8 cellular contexts compared by ENCODE assay signal in the genomic region with DNA sequence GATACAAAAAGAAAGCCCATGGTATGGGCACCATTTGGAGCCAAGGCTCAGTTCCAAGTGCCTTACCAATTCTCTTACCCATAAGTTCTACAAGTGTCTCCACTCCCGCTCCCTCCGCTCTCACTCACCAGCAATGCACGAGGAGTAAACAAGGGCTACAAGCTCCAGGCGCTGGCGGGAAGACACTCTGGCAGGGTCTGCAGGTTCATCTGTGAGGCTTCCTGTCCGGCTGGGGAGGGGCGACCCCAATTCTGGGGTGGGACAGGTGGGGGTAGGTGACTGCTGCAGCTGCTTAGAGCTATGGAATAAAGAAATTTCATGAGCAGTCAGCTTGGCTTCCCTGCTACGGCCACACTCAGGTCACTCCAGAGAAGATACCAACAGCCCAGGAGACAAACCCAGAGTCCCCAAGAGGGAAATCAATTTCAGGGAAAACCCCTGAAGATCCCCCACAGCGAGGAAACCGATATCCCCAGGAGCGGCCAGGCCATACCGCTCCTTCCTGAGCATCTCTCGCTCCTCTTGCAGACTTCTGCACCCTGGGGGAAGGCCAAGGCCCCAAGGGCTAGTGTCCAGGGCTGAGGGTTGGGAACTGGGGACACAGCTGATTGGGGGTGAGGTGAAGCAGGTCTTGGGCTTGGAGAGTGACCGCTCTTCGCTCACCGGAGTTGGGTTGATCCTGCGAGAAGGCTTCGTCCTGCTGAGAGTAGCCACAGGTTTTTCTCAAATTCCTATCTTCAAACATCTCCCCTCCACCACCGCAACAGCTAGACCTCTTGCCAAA. TPM values are rescaled to one million over a fixed set of nuclear protein-coding genes. Genes with fewer than 3 reads are reported as not detected.
A peak's percentile ranks its signal among the peaks of the same experiment; 100 is the strongest.
DNase-seq lines count a peak whose midpoint lies in the region; ATAC-seq and TF ChIP-seq lines count a peak whose summit lies in the region.

No MANE protein-coding gene starts in this region.

- peak overlapping the region; percentile 73 for H3K4me3 Mint-ChIP-seq in activated CD4-positive, alpha-beta memory T cell treated with anti-CD3 and anti-CD28 coated beads, Interleukin-2, amount 10 ng/mL, durations not matched to agents 7 days and 5 days

- DNase-seq in activated CD4-positive, alpha-beta memory T cell treated with anti-CD3 and anti-CD28 coated beads, Interleukin-2, amount 10 ng/mL, durations not matched to agents 7 days and 5 days: no peak
- DNase-seq in iPS DF 6.9 (ENCODE audit: low read depth, low spot score): no peak
- no peak for DNase-seq in spleen
- no peak for DNase-seq in anterior cingulate cortex (lab: John Stamatoyannopoulos, UW)
- DNase-seq in KBM-7: no peak
- DNase-seq in substantia nigra (lab: John Stamatoyannopoulos, UW): no peak

- H3K4me3 ChIP-seq in HEK293 (ENCODE audit: low read depth, low read length) (peak overlapping the region; percentile 85), iPS DF 6.9 (ENCODE audit: low read length) (peak overlapping the region; percentile 62; the same call in 1 of the 2 replicates), spleen (peak overlapping the region; percentile 91 to 98 (median 96))

- H3K27ac Mint-ChIP-seq in activated CD4-positive, alpha-beta memory T cell treated with anti-CD3 and anti-CD28 coated beads, Interleukin-2, amount 10 ng/mL, durations not matched to agents 7 days and 5 days: peak overlapping the region; percentile 21

- CTCF ChIA-PET in HEK293 (lab: Yijun Ruan, JAX): interaction anchor here (1.0 to 1.4 kb wide), 2 partner anchors 191 kb away, joined by 3 to 8 read pairs; no protein-coding TSS in a partner anchor
- CTCF ChIA-PET in activated CD4-positive, alpha-beta memory T cell treated with anti-CD3 and anti-CD28 coated beads, Interleukin-2, amount 10 ng/mL, durations not matched to agents 7 days and 5 days (lab: Charles Lee): interaction anchor here (0.9 to 3.6 kb wide), 2 partner anchors 29 to 190 kb away, joined by 4 to 14 read pairs; no protein-coding TSS in a partner anchor

- intact Hi-C loops in spleen (cut with DNase I; ENCODE audit: low total_unique reads): no loop called here

- no peak overlapping the region for H3K27ac ChIP-seq in HEK293 (ENCODE audit: extremely low read depth, low read depth, low read length)
- no peak overlapping the region for H3K27ac ChIP-seq in iPS DF 6.9 (ENCODE audit: low read length)
- no peak overlapping the region for H3K27ac ChIP-seq in spleen
- no peak overlapping the region for H3K27ac ChIP-seq in substantia nigra (ENCODE audit: low read depth, low read length, poor library complexity, severe bottlenecking)

- in situ Hi-C loops in KBM-7 (cut with MboI; ENCODE audit: low pct_unique_long_range_greater_than_20kb, low sequenced_read_pairs): loop anchor here (25.0 kb wide), 1 partner anchor 177 kb away; a partner anchor contains a TSS

- 100% methylated on average over 1 of the region's 19 CpGs for WGBS in iPS DF 6.9 (ENCODE audit: insufficient coverage, insufficient read length)
- 89 to 92% (median 91%) methylated on average over 19 of the region's 19 CpGs for WGBS in spleen, 5 donors

- POLR2A ChIA-PET in HEK293 (lab: Yijun Ruan, JAX): interaction anchor here (0.7 kb wide), 1 partner anchor 12 kb away, joined by 3 read pairs; no protein-coding TSS in a partner anchor
- POLR2A ChIA-PET in activated CD4-positive, alpha-beta memory T cell treated with anti-CD3 and anti-CD28 coated beads, Interleukin-2, amount 10 ng/mL, durations not matched to agents 7 days and 5 days (lab: Charles Lee): interaction anchor here (0.6 to 2.8 kb wide), 8 partner anchors 9 to 462 kb away, joined by 3 to 12 read pairs (median 4); a partner anchor contains a TSS

- no peak for ATAC-seq in GM18858 (IDR thresholded peaks at IDR 0.05; ENCODE audit: unreplicated experiment)

- H3K27me3 Mint-ChIP-seq in activated CD4-positive, alpha-beta memory T cell treated with anti-CD3 and anti-CD28 coated beads, Interleukin-2, amount 10 ng/mL, durations not matched to agents 7 days and 5 days: no peaks in the 10 kb centered on the region

- H3K27me3 ChIP-seq in iPS DF 6.9 (ENCODE audit: control insufficient read depth, insufficient read depth, low read length) (no peaks in the 10 kb centered on the region), spleen (replicated peaks in 1 of 7) (no peaks in the 10 kb centered on the region)

- H3K36me3 ChIP-seq in HEK293 (ENCODE audit: control insufficient read depth in 2 of 2, insufficient read depth in 1 of 2, low read length in 2 of 2): peaks cover 6 to 49% of the 10 kb centered on the region in 2 experiments
- peaks cover 14% of the 10 kb centered on the region; the same call in 1 of the 2 replicates for H3K36me3 ChIP-seq in iPS DF 6.9 (ENCODE audit: control insufficient read depth, insufficient read depth, low read length)
- peaks cover 0 to 49% (median 35%) of the 10 kb centered on the region in 6 donors for H3K36me3 ChIP-seq in spleen

- H3K4me1 ChIP-seq in HEK293 (ENCODE audit: control insufficient read depth, insufficient read depth, low read length): peaks cover 4% of the 10 kb centered on the region; the same call in 1 of the 2 replicates
- H3K4me1 ChIP-seq in iPS DF 6.9 (ENCODE audit: control insufficient read depth, insufficient read depth, low read length): no peaks in the 10 kb centered on the region
- peaks cover 3 to 39% (median 26%) of the 10 kb centered on the region in 6 donors for H3K4me1 ChIP-seq in spleen

- no peak for TF ChIP-seq CTCF in HEK293 (tag by site-specific recombination; IDR thresholded peaks at IDR 0.05)
- TF ChIP-seq CTCF in spleen (IDR thresholded peaks at IDR 0.05 in 8 of 11, conservative IDR thresholded peaks at IDR 0.05 in 3 of 11): no peak

- H3K4me1 Mint-ChIP-seq in activated CD4-positive, alpha-beta memory T cell treated with anti-CD3 and anti-CD28 coated beads, Interleukin-2, amount 10 ng/mL, durations not matched to agents 7 days and 5 days: peaks cover 20% of the 10 kb centered on the region

- H3K36me3 Mint-ChIP-seq in activated CD4-positive, alpha-beta memory T cell treated with anti-CD3 and anti-CD28 coated beads, Interleukin-2, amount 10 ng/mL, durations not matched to agents 7 days and 5 days (ENCODE audit: low read depth): peaks cover 36% of the 10 kb centered on the region

- TF ChIP-seq POLR2A in spleen (IDR thresholded peaks at IDR 0.05): no peak

- H3K9me3 ChIP-seq in HEK293 (ENCODE audit: control insufficient read depth, insufficient read depth, low read depth, low read length) (no peaks in the 10 kb centered on the region), iPS DF 6.9 (ENCODE audit: control insufficient read depth, insufficient read depth, low read length) (no peaks in the 10 kb centered on the region), spleen (no peaks in the 10 kb centered on the region)

- H3K9me3 Mint-ChIP-seq in activated CD4-positive, alpha-beta memory T cell treated with anti-CD3 and anti-CD28 coated beads, Interleukin-2, amount 10 ng/mL, durations not matched to agents 7 days and 5 days: no peaks in the 10 kb centered on the region

TF ChIP-seq in HEK293, 187 proteins besides CTCF, POLR2A, EP300 and RAD21:
- no peak for TF ChIP-seq ZNF302 (tag by site-specific recombination; IDR thresholded peaks at IDR 0.05; ENCODE audit: low read depth)
- no peak for TF ChIP-seq ZNF473 (tag by site-specific recombination; IDR thresholded peaks at IDR 0.05)
- TF ChIP-seq KLF9 (tag by site-specific recombination; IDR thresholded peaks at IDR 0.05; ENCODE audit: low read depth): no peak
- TF ChIP-seq ZNF10 (tag by site-specific recombination; IDR thresholded peaks at IDR 0.05): no peak
- TF ChIP-seq ZNF610 (tag by site-specific recombination; IDR thresholded peaks at IDR 0.05; ENCODE audit: borderline replicate concordance): no peak
- TF ChIP-seq, protein P1, sequence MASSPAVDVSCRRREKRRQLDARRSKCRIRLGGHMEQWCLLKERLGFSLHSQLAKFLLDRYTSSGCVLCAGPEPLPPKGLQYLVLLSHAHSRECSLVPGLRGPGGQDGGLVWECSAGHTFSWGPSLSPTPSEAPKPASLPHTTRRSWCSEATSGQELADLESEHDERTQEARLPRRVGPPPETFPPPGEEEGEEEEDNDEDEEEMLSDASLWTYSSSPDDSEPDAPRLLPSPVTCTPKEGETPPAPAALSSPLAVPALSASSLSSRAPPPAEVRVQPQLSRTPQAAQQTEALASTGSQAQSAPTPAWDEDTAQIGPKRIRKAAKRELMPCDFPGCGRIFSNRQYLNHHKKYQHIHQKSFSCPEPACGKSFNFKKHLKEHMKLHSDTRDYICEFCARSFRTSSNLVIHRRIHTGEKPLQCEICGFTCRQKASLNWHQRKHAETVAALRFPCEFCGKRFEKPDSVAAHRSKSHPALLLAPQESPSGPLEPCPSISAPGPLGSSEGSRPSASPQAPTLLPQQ (tag by site-specific recombination; IDR thresholded peaks at IDR 0.05): no peak
- TF ChIP-seq ZFP69B (tag by site-specific recombination; IDR thresholded peaks at IDR 0.05): no peak
- TF ChIP-seq ZNF169 (tag by site-specific recombination; IDR thresholded peaks at IDR 0.05): no peak
- no peak for TF ChIP-seq YY1 (tag by site-specific recombination; IDR thresholded peaks at IDR 0.05)
- no peak for TF ChIP-seq OSR2 (tag by site-specific recombination; IDR thresholded peaks at IDR 0.05)
- no peak for TF ChIP-seq ZNF544 (tag by site-specific recombination; IDR thresholded peaks at IDR 0.05)
- TF ChIP-seq ZNF530 (tag by site-specific recombination; IDR thresholded peaks at IDR 0.05; ENCODE audit: low read depth): no peak
- no peak for TF ChIP-seq ZNF335 (tag by site-specific recombination; conservative IDR thresholded peaks at IDR 0.05)
- TF ChIP-seq GFI1B (tag by site-specific recombination; IDR thresholded peaks at IDR 0.05): no peak
- no peak for TF ChIP-seq ZSCAN30 (tag by site-specific recombination; IDR thresholded peaks at IDR 0.05)
- TF ChIP-seq REPIN1 (tag by site-specific recombination; IDR thresholded peaks at IDR 0.05; ENCODE audit: low read depth): no peak
- no peak for TF ChIP-seq HOXD13 (CRISPR knock-in tag; IDR thresholded peaks at IDR 0.05; ENCODE audit: borderline replicate concordance)
- no peak for TF ChIP-seq ZNF121 (tag by site-specific recombination; IDR thresholded peaks at IDR 0.05)
- no peak for TF ChIP-seq ZBTB7A (tag by site-specific recombination; IDR thresholded peaks at IDR 0.05; ENCODE audit: low read depth)
TF ChIP-seq in HEK293: peak in this region for 0.

RNA-seq across cellular contexts. Expression of a gene that starts 1.4 kb away (rescaled TPM):
- total RNA-seq in activated CD4-positive, alpha-beta memory T cell treated with anti-CD3 and anti-CD28 coated beads, Interleukin-2, amount 10 ng/mL, durations not matched to agents 7 days and 5 days: 10 to 100 TPM; 22.1 to 26.2 TPM
- 10 to 100 TPM; 12.4 to 21.6 (median 18.3) TPM for total RNA-seq in spleen
- 10 to 100 TPM in 2 of 3 donors, 1 to 10 TPM in 1; 7.5 to 12.9 (median 12.1) TPM for polyA plus RNA-seq in spleen
